10 cellular contexts compared by ENCODE assay signal in the genomic region with DNA sequence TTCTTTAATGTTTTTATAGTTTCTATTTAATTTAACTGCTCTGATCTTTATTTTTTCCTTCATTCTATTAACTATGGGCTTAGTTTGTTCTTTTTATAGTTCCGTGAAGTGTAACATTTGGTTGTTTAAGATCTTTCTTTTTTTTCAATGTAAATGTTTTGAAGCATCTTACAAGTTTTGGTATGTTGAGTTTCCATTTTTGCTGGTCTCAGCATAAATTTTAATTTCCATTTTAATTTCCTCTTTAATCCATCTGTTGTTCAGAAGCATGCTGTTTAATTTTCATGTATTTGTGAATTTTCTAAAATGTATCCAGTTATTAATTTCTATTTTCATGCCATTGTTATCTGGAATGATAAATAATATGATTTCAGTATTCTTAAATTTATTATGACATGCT. TPM values are rescaled to one million over a fixed set of nuclear protein-coding genes. Genes with fewer than 3 reads are reported as not detected.
"Had no signal": no experiment of that assay in that cellular context is flagged by ENCODE, and none has a peak within 500 bp of the region (broad histone marks: within the 10 kb centered on the region; RNA-seq: fewer than 3 reads in every experiment).

No MANE protein-coding gene starts in this region.

- H3K4me3 ChIP-seq: GM23248, HAP-1 had no signal

- H2AFZ ChIP-seq: GM23248 had no signal

- H3K27ac ChIP-seq: GM23248, HL-60 had no signal

- H3K9me3 ChIP-seq: HAP-1 had no signal

- H3K4me1 ChIP-seq: HAP-1 had no signal

- DNase-seq: GM23248, GOT3, H7, HFFc6, Kasumi-1, KG1 had no signal

- H3K36me3 ChIP-seq: HAP-1 had no signal

- ATAC-seq: HCT116 had no signal

- H3K9ac ChIP-seq: GM23248 had no signal

RNA-seq across cellular contexts. Expression of gene GLYATL2, which starts 17.0 kb away (rescaled TPM):
- total RNA-seq: H7 had no signal
- polyA plus RNA-seq: IgD-negative memory B cell had no signal
